Comparison of ENCODE assay signal across 1 cellular context in genomic region chr18:26561769-26562168, GRCh38.
TF ChIP-seq lines count a peak whose summit lies in the region.

No MANE protein-coding gene starts in this region.

TF ChIP-seq in GM12878, 131 proteins besides CTCF, POLR2A, EP300 and RAD21 (continued from another document):
- no peak for TF ChIP-seq E4F1 (IDR thresholded peaks at IDR 0.05; ENCODE audit: borderline replicate concordance, partially characterized antibody)
- TF ChIP-seq REST (IDR thresholded peaks at IDR 0.05; ENCODE audit: low read depth, low read length), result no peak
